In genomic region chr14:102729825-102730224, GRCh38 we compare ENCODE assay signal across 22 cellular contexts. TPM values are rescaled to one million over a fixed set of nuclear protein-coding genes. Genes with fewer than 3 reads are reported as not detected.
A peak's percentile ranks its signal among the peaks of the same experiment; 100 is the strongest.
DNase-seq lines count a peak whose midpoint lies in the region; ATAC-seq, FAIRE-seq and TF ChIP-seq lines count a peak whose summit lies in the region.
"Had no signal": no experiment of that assay in that cellular context is flagged by ENCODE, and none has a peak within 500 bp of the region (broad histone marks: within the 10 kb centered on the region; RNA-seq: fewer than 3 reads in every experiment).

No MANE protein-coding gene starts in this region.

- RAD21 ChIA-PET in GM12878 (lab: Charles Lee; ENCODE audit: unreplicated experiment): interaction anchor here (2.4 kb wide), 1 partner anchor 9 kb away, joined by 5 read pairs; no protein-coding TSS in a partner anchor

- H2AFZ ChIP-seq in GM12878 (ENCODE audit: control insufficient read depth, low read depth, low read length) (no peak overlapping the region), HepG2 (ENCODE audit: low read length) (no peak overlapping the region)
- H2AFZ ChIP-seq: GM23338 had no signal

- H3K27me3 ChIP-seq in GM12878 (replicated peaks in 1 of 2; ENCODE audit: control insufficient read depth in 2 of 2, insufficient read depth in 2 of 2, low read length in 1 of 2) (no peaks in the 10 kb centered on the region), HepG2 (ENCODE audit: control insufficient read depth in 1 of 2, insufficient read depth in 2 of 2, low read length in 2 of 2) (no peaks in the 10 kb centered on the region), suprapubic skin (no peaks in the 10 kb centered on the region)
- H3K27me3 ChIP-seq: BLaER1 treated with 17β-estradiol and CSF1 and Interleukin-3, amounts not matched to agents 10 nM and 100 nM had no signal

- SMC1A ChIA-PET in GM12878 (lab: Charles Lee; ENCODE audit: uncharacterized antibody, unreplicated experiment): interaction anchor here (1.4 kb wide), 1 partner anchor 135 kb away, joined by 4 read pairs; no protein-coding TSS in a partner anchor

- TF ChIP-seq RAD21 in GM12878 (IDR thresholded peaks at IDR 0.05; ENCODE audit: insufficient read depth, low read depth, low read length) (no peak), HepG2 (CRISPR knock-in tag; IDR thresholded peaks at IDR 0.05) (no peak)

- ATAC-seq in Right ventricle myocardium inferior: no peak
- ATAC-seq in left cardiac atrium: no peak
- ATAC-seq in GM12878: no peak
- ATAC-seq in HepG2: no peak
- ATAC-seq: GM23338 had no signal

- H3K36me3 ChIP-seq in GM12878 (ENCODE audit: control insufficient read depth in 2 of 2, insufficient read depth in 2 of 2, low read length in 1 of 2) (peaks cover 8 to 35% of the 10 kb centered on the region in 2 experiments), HepG2 (replicated peaks in 1 of 2; ENCODE audit: control insufficient read depth in 1 of 2, insufficient read depth in 2 of 2, low read length in 2 of 2) (peaks cover 15 to 42% of the 10 kb centered on the region in 2 experiments), suprapubic skin (peaks cover 53% of the 10 kb centered on the region)

- H3K27ac ChIP-seq in GM12878 (ENCODE audit: control insufficient read depth, insufficient read depth) (no peak overlapping the region), HepG2 (ENCODE audit: extremely low read length, insufficient read depth, low read length) (no peak overlapping the region), suprapubic skin (no peak overlapping the region)
- H3K27ac ChIP-seq: BLaER1 treated with 17β-estradiol and CSF1 and Interleukin-3, amounts not matched to agents 10 nM and 100 nM; HL-60 had no signal

- POLR2A ChIA-PET in GM12878 (lab: Charles Lee): no interaction called here
- POLR2A ChIA-PET in HepG2 (lab: Yijun Ruan, JAX): no interaction called here

- H4K20me1 ChIP-seq in GM12878 (ENCODE audit: control insufficient read depth, insufficient read depth): no peaks in the 10 kb centered on the region
- peaks cover 3% of the 10 kb centered on the region; the same call in 1 of the 2 replicates for H4K20me1 ChIP-seq in HepG2 (ENCODE audit: insufficient read depth, low read length)

- H3K4me2 ChIP-seq in GM12878 (ENCODE audit: control insufficient read depth, insufficient read depth) (no peak overlapping the region), HepG2 (ENCODE audit: low read depth, low read length) (no peak overlapping the region)
- H3K4me2 ChIP-seq: BLaER1 treated with 17β-estradiol and CSF1 and Interleukin-3, amounts not matched to agents 10 nM and 100 nM; GM23338 had no signal

- BruUV-seq in GM12878 (replicated peaks; lab: Mats Ljungman, UMichigan) (no TSS peak), HepG2 (replicated peaks; lab: Mats Ljungman, UMichigan) (no TSS peak)

- TF ChIP-seq POLR2A in GM12878 (IDR thresholded peaks at IDR 0.05; ENCODE audit: low read depth, low read length): no peak
- no peak for TF ChIP-seq POLR2A in HepG2 (IDR thresholded peaks at IDR 0.05; ENCODE audit: insufficient read depth in 1 of 2, low read depth in 2 of 2, low read length in 2 of 2)
- no peak for TF ChIP-seq POLR2A in suprapubic skin (IDR thresholded peaks at IDR 0.05)

- in situ Hi-C loops in GM12878 (cut with MboI): no loop called here
- in situ Hi-C loops in HepG2 (cut with HindIII; ENCODE audit: extremely low pct_ligation_motif_present, low pct_unique_long_range_greater_than_20kb): no loop called here

- WGBS in GM12878 (ENCODE audit: insufficient coverage, insufficient replicate concordance, low lambda C conversion rate, missing lambda C conversion rate): 91% methylated on average over 8 of the region's 8 CpGs
- 95% methylated on average over 8 of the region's 8 CpGs for WGBS in HepG2 (ENCODE audit: low lambda C conversion rate)
- WGBS in suprapubic skin: 93% methylated on average over 8 of the region's 8 CpGs

- H3K9me3 ChIP-seq in GM12878 (replicated peaks; ENCODE audit: control insufficient read depth, insufficient read depth, low read length) (no peaks in the 10 kb centered on the region), HepG2 (ENCODE audit: low read length) (no peaks in the 10 kb centered on the region), suprapubic skin (no peaks in the 10 kb centered on the region)
- H3K9me3 ChIP-seq: BLaER1 treated with 17β-estradiol and CSF1 and Interleukin-3, amounts not matched to agents 10 nM and 100 nM had no signal

- DNase-seq in Right ventricle myocardium inferior (ENCODE audit: missing footprints): peak; percentile 59
- DNase-seq in left cardiac atrium: no peak
- DNase-seq in GM12878 (ENCODE audit: low read depth, low spot score): no peak
- no peak for DNase-seq in HepG2 (ENCODE audit: low spot score)
- DNase-seq in posterior vena cava (ENCODE audit: low spot score): peak; percentile 12
- DNase-seq in suprapubic skin (ENCODE audit: low spot score in 2 of 2): no peak
- DNase-seq in mucosa of gallbladder (ENCODE audit: low spot score): no peak
- no peak for DNase-seq in medulla oblongata (ENCODE audit: extremely low spot score)
- DNase-seq: 8988T; CD4-positive, CD25-positive, alpha-beta regulatory T cell; CD8-positive, alpha-beta memory T cell; COR-L47; DMS 273 treated with DMSO at 0.1 percent for 48 hours; DMS53; DND-41; EL; HCEC 1CT; IMR-90 had no signal

- FAIRE-seq in GM12878 (lab: Jason Lieb, UNC) (peak; percentile 56), HepG2 (lab: Jason Lieb, UNC) (no peak)
- FAIRE-seq: H54 had no signal

- H3K79me2 ChIP-seq in GM12878 (ENCODE audit: control insufficient read depth, insufficient read depth, low read length) (no peaks in the 10 kb centered on the region), HepG2 (ENCODE audit: insufficient read depth, low read length) (no peaks in the 10 kb centered on the region)

- TF ChIP-seq CTCF in GM12878 (IDR thresholded peaks at IDR 0.05 in 2 of 3, conservative IDR thresholded peaks at IDR 0.05 in 1 of 3; ENCODE audit: control insufficient read depth in 2 of 3, extremely low read depth in 1 of 3, insufficient read depth in 1 of 3, low read depth in 3 of 3, low read length in 3 of 3) (no peak), HepG2 (CRISPR knock-in tag; IDR thresholded peaks at IDR 0.05) (no peak), suprapubic skin (IDR thresholded peaks at IDR 0.05) (no peak)

- no peaks in the 10 kb centered on the region for H3K4me1 ChIP-seq in GM12878 (ENCODE audit: control insufficient read depth, insufficient read depth, low read length)
- H3K4me1 ChIP-seq in HepG2 (ENCODE audit: insufficient read depth, low read length): peaks cover 14% of the 10 kb centered on the region
- no peaks in the 10 kb centered on the region for H3K4me1 ChIP-seq in suprapubic skin
- H3K4me1 ChIP-seq: BLaER1 treated with 17β-estradiol and CSF1 and Interleukin-3, amounts not matched to agents 10 nM and 100 nM had no signal

- TF ChIP-seq EP300 in GM12878 (IDR thresholded peaks at IDR 0.05; ENCODE audit: borderline replicate concordance in 1 of 2, control insufficient read depth in 1 of 2, low read depth in 2 of 2, low read length in 2 of 2): no peak
- TF ChIP-seq EP300 in HepG2 (IDR thresholded peaks at IDR 0.05; ENCODE audit: low read depth in 2 of 2, low read length in 2 of 2): no peak
- TF ChIP-seq EP300 in HepG2 (CRISPR knock-in tag; IDR thresholded peaks at IDR 0.05; ENCODE audit: borderline replicate concordance): no peak
- no peak for TF ChIP-seq EP300 in suprapubic skin (IDR thresholded peaks at IDR 0.05)

- H3K9ac ChIP-seq in GM12878 (ENCODE audit: control insufficient read depth, insufficient read depth, low read length) (no peak overlapping the region), HepG2 (ENCODE audit: insufficient read depth, low read depth, low read length) (no peak overlapping the region)
- H3K9ac ChIP-seq: BLaER1 treated with 17β-estradiol and CSF1 and Interleukin-3, amounts not matched to agents 10 nM and 100 nM had no signal

- H3K4me3 ChIP-seq in GM12878 (no peak overlapping the region), HepG2 (replicated peaks in 1 of 3; ENCODE audit: insufficient read depth in 1 of 3, low read depth in 2 of 3, low read length in 3 of 3) (no peak overlapping the region), suprapubic skin (no peak overlapping the region)
- H3K4me3 ChIP-seq: BLaER1 treated with 17β-estradiol and CSF1 and Interleukin-3, amounts not matched to agents 10 nM and 100 nM; GM23338 had no signal

- CTCF ChIA-PET in GM12878 (lab: Yijun Ruan, JAX) (no interaction called here), HepG2 (lab: Yijun Ruan, JAX; ENCODE audit: low intra/inter-chr PET ratio, low total read pairs) (no interaction called here)

- intact Hi-C loops in Right ventricle myocardium inferior (cut with DNase I) (no loop called here), left cardiac atrium (cut with DNase I) (no loop called here), GM12878 (cut with micrococcal nuclease; ENCODE audit: unreplicated experiment) (no loop called here), HepG2 (cut with micrococcal nuclease; ENCODE audit: unreplicated experiment) (loop anchor here (5.0 kb wide), 1 partner anchor 42 kb away; no protein-coding TSS in a partner anchor), posterior vena cava (cut with DNase I) (no loop called here)

RNA-seq across cellular contexts. Expression of gene TRAF3, which starts 47.4 kb away (rescaled TPM):
- total RNA-seq in Right ventricle myocardium inferior (11.3 TPM), left cardiac atrium (10 to 100 TPM; 12.2 to 15.7 TPM), GM12878 (2014; rRNA removed) (33.3 and 40.3 TPM in 2 replicates), GM12878 (2014; rRNA removed; fragmentation: Illumina TruSeq; extraction: Trizol) (34.3 and 36.5 TPM in 2 replicates), GM12878 (2021) (55.2 and 60.1 TPM in 2 replicates), HepG2 (2016; rRNA removed; fragmentation: Illumina TruSeq; extraction: Trizol) (12.2 and 13.0 TPM in 2 replicates), posterior vena cava (10 to 100 TPM; 17.8 to 28.0 TPM), suprapubic skin (10 to 100 TPM in 3 of 4 donors, 1 to 10 TPM in 1; 8.7 to 22.8 (median 14.2) TPM), mucosa of gallbladder (17.0 TPM)
- total RNA-seq in GM12878 (2013; cell fraction: nucleolus; rRNA removed): 156 and 174 TPM in 2 replicates
- 27.5 TPM for polyA plus RNA-seq in GM12878 (2011; ENCODE audit: low read depth)
- polyA plus RNA-seq in GM12878 (2011; rRNA removed) (66.3 and 70.1 TPM in 2 replicates), GM12878 (2014; fragmentation: Illumina TruSeq; extraction: Trizol) (18.1 and 33.6 TPM in 2 replicates), GM12878 (2014; fragmentation: Nextera tagmentation; extraction: Ambion mirVana) (1 to 10 TPM; 3.0 to 4.0 TPM), GM12878 (2014; rRNA removed) (46.1 and 46.3 TPM in 2 replicates), GM12878 (2016; fragmentation: Nextera tagmentation; extraction: Ambion mirVana) (10 to 100 TPM; 36.4 to 40.9 TPM), HepG2 (2011; rRNA removed) (6.9 and 7.2 TPM in 2 replicates)
- polyA plus RNA-seq in GM12878 (2011; cell fraction: cytosol; rRNA removed): 68.7 and 74.7 TPM in 2 replicates
- polyA plus RNA-seq in GM12878 (2011; cell fraction: nucleus; rRNA removed): 140 and 141 TPM in 2 replicates
- polyA plus RNA-seq in GM12878 (2012): 47.2 and 61.2 TPM in 2 replicates
- 147 and 149 TPM in 2 replicates for polyA minus RNA-seq in GM12878 (2011; rRNA and poly(A)+ RNA removed)
- polyA minus RNA-seq in GM12878 (2011; cell fraction: cytosol; rRNA and poly(A)+ RNA removed): 32.7 and 34.7 TPM in 2 replicates
- 56.5 and 77.2 TPM in 2 replicates for polyA minus RNA-seq in GM12878 (2011; cell fraction: nucleus; rRNA and poly(A)+ RNA removed)
- total RNA-seq in HepG2 (2016; cell fraction: cytosol; rRNA removed; fragmentation: Illumina TruSeq; extraction: Trizol; ENCODE audit: low read depth): 45.5 and 46.6 TPM in 2 replicates
- total RNA-seq in HepG2 (2016; cell fraction: insoluble cytoplasmic fraction; rRNA removed; fragmentation: Illumina TruSeq; extraction: Trizol): 10.7 and 11.9 TPM in 2 replicates
- total RNA-seq in HepG2 (2016; cell fraction: membrane; rRNA removed; fragmentation: Illumina TruSeq; extraction: Trizol): 36.3 and 37.0 TPM in 2 replicates
- total RNA-seq in HepG2 (2016; cell fraction: nucleus; rRNA removed; fragmentation: Illumina TruSeq; extraction: Trizol): 8.7 and 9.5 TPM in 2 replicates
- 6.0 and 6.8 TPM in 2 replicates for polyA plus RNA-seq in HepG2 (2011; cell fraction: cytosol; rRNA removed)
- polyA plus RNA-seq in HepG2 (2011; cell fraction: nucleus; rRNA removed): 8.0 and 8.4 TPM in 2 replicates
- 5.3 and 5.6 TPM in 2 replicates for polyA plus RNA-seq in HepG2 (2012)
- 11.1 and 11.2 TPM in 2 replicates for polyA plus RNA-seq in HepG2 (2016; cell fraction: cytosol; fragmentation: Illumina TruSeq; extraction: Trizol; ENCODE audit: low read depth)
- 7.7 and 10.1 TPM in 2 replicates for polyA plus RNA-seq in HepG2 (2016; cell fraction: insoluble cytoplasmic fraction; fragmentation: Illumina TruSeq; extraction: Trizol; ENCODE audit: low read depth)
- polyA plus RNA-seq in HepG2 (2016; cell fraction: membrane; fragmentation: Illumina TruSeq; extraction: Trizol; ENCODE audit: low read depth): 15.8 and 17.5 TPM in 2 replicates
- 11.6 and 12.0 TPM in 2 replicates for polyA plus RNA-seq in HepG2 (2016; cell fraction: nucleus; fragmentation: Illumina TruSeq; extraction: Trizol; ENCODE audit: insufficient read depth, low read depth)
- 21.0 and 40.5 TPM in 2 replicates for polyA minus RNA-seq in HepG2 (2011; rRNA and poly(A)+ RNA removed; ENCODE audit: low replicate concordance)
- polyA minus RNA-seq in HepG2 (2011; cell fraction: cytosol; rRNA and poly(A)+ RNA removed): 7.8 and 9.1 TPM in 2 replicates
- polyA minus RNA-seq in HepG2 (2011; cell fraction: nucleus; rRNA and poly(A)+ RNA removed): 6.8 and 11.8 TPM in 2 replicates

Comparison
In these comparisons a context has a peak if more than half of its experiments do, and no peak if none do; other contexts are left out.
1. DNase-seq: peak in Right ventricle myocardium inferior (single experiment) and posterior vena cava (single experiment); none in left cardiac atrium (single experiment), GM12878 (single experiment), HepG2 (single experiment), suprapubic skin (0 of 2), mucosa of gallbladder (single experiment) and medulla oblongata (single experiment).